ENCODE assay signal across 8 cellular contexts in the genomic region with DNA sequence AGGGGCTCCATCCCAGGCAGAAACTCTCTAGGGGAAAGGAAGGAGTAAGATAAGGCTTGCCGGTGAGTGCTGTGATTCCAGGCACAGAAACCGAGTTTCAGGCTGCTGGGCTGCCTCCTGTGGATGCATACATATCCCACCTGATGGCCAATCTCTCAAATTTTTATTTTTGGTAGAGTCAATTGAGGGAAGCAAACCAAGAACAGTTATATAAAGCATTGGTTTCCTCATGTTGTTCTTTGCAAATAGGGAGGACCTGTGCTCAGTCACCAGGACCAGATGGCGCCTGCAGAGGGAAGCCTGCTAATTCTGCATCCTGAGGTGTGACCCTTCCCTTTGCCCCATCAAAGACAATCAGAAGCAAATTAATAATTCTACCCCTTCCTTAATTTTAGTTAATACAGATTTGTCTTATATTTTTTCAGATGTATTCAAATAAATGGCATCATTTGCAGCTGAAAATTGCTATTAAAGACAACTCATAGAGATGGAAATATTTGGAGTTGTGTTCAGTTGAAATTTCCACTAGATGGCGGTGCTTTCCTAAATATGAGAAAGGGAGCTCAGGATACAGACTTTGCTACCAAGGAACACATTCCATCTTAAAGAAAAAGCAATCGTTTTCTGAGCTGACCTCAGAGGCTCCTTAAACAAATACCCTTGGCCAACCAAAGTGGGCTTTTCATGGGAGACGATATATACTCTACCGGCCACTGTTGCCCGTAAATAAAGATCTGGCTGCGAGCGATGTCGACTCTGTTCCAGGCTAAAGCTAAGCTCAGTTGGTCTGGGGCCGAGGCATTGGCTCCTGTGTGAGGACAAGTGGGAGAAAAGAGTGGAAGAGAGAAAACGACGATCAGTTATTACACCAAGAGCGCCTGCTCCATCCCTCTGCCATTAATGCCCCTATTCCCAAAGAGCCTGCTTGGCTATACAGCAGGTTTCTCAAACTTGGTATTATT.
DNase-seq lines count a peak whose midpoint lies in the region; ATAC-seq and TF ChIP-seq lines count a peak whose summit lies in the region.

No MANE protein-coding gene starts in this region.

- no peaks in the 10 kb centered on the region for H3K27me3 ChIP-seq in uterus

- H3K4me3 ChIP-seq in cardiac fibroblast (replicated peaks in 1 of 2; ENCODE audit: low read depth in 2 of 2, low read length in 2 of 2) = no peak overlapping the region
- no peak overlapping the region for H3K4me3 ChIP-seq in uterus

- no peaks in the 10 kb centered on the region for H3K4me1 ChIP-seq in uterus

- DNase-seq in COLO829 (ENCODE audit: low spot score) (peak; percentile 67), GM20000 (ENCODE audit: low spot score) (no peak), NCI-H226 (peak; percentile 10), cardiac fibroblast (ENCODE audit: low read depth in 2 of 2) (peak; percentile 81 to 82), left colon (no peak), uterus (no peak)

- H3K27ac ChIP-seq in uterus = no peak overlapping the region

- TF ChIP-seq CTCF in GM20000 (IDR thresholded peaks at IDR 0.05; ENCODE audit: extremely low read depth, missing control alignments) (peak; percentile 32), cardiac fibroblast (IDR thresholded peaks at IDR 0.05; ENCODE audit: low read depth, low read length) (peak; percentile 52), uterus (IDR thresholded peaks at IDR 0.05) (peak; percentile 61 to 70 (median 64))

- ATAC-seq in left colon = peak; percentile 46
- no peak for ATAC-seq in HG02763 (IDR thresholded peaks at IDR 0.05; ENCODE audit: unreplicated experiment)
- no peak for ATAC-seq in GM21447 (IDR thresholded peaks at IDR 0.05; ENCODE audit: unreplicated experiment)

- no peaks in the 10 kb centered on the region for H3K36me3 ChIP-seq in uterus

- TF ChIP-seq POLR2A in uterus (IDR thresholded peaks at IDR 0.05) = no peak

- H3K9me3 ChIP-seq in uterus = no peaks in the 10 kb centered on the region

- intact Hi-C loops in left colon (cut with DNase I, micrococcal nuclease) (loop anchor here (5.0 to 10.0 kb wide), 2 partner anchors 605 to 607 kb away; no protein-coding TSS in a partner anchor), uterus (cut with DNase I; ENCODE audit: low total_unique reads) (no loop called here)

Comparison
In these comparisons a context has a peak if more than half of its experiments do, and no peak if none do; other contexts are left out.
1. DNase-seq: peak in COLO829 (single experiment), NCI-H226 (single experiment) and cardiac fibroblast (2 of 2); none in GM20000 (single experiment), left colon (0 of 2) and uterus (0 of 2).
2. Peak in every context shown above with its lines, with median percentiles within 50 percentile points of each other: CTCF ChIP-seq.